In genomic region chr6:154039231-154039842, GRCh38 we compare ENCODE assay signal across 9 cellular contexts. TPM values are rescaled to one million over a fixed set of nuclear protein-coding genes. Genes with fewer than 3 reads are reported as not detected.
A peak's percentile ranks its signal among the peaks of the same experiment; 100 is the strongest.
DNase-seq lines count a peak whose midpoint lies in the region; ATAC-seq and TF ChIP-seq lines count a peak whose summit lies in the region.
"Had no signal": no experiment of that assay in that cellular context is flagged by ENCODE, and none has a peak within 500 bp of the region (broad histone marks: within the 10 kb centered on the region; RNA-seq: fewer than 3 reads in every experiment).

Gene OPRM1, plus strand, starts transcription at chr6:154039240. Its CDS starts 305 bp downstream, at chr6:154039545.

- H3K4me3 ChIP-seq in endodermal cell (ENCODE audit: low read length) (peak within 1 kb of the TSS; percentile 70), neuronal stem cell (ENCODE audit: low read length in 2 of 2) (peak within 1 kb of the TSS in 1 of 2 donors; percentile 72), spleen (no peak within 1 kb of the TSS)

- H3K4me1 ChIP-seq in endodermal cell (ENCODE audit: control insufficient read depth, insufficient read depth, low read length): no peaks in the 10 kb centered on the region
- H3K4me1 ChIP-seq in neuronal stem cell (ENCODE audit: control insufficient read depth in 2 of 2, insufficient read depth in 1 of 2, low read depth in 1 of 2, low read length in 2 of 2): peaks cover 0 to 7% of the 10 kb centered on the region in 2 donors
- H3K4me1 ChIP-seq in spleen: no peaks in the 10 kb centered on the region

- no peaks in the 10 kb centered on the region for H3K9me3 Mint-ChIP-seq in endodermal cell

- CTCF ChIA-PET in RWPE1 (lab: Yijun Ruan, JAX): interaction anchor here (0.6 kb wide), 1 partner anchor 12 kb away, joined by 3 read pairs; no protein-coding TSS in a partner anchor

- H3K9ac ChIP-seq in endodermal cell (ENCODE audit: extremely low read depth, low read length, poor library complexity, severe bottlenecking) (no peak within 1 kb of the TSS), neuronal stem cell (ENCODE audit: low read depth, low read length, poor library complexity) (no peak within 1 kb of the TSS)

- no peak within 1 kb of the TSS for H2AK5ac ChIP-seq in neuronal stem cell (ENCODE audit: low read depth, low read length)

- H2BK120ac ChIP-seq in neuronal stem cell (ENCODE audit: low read depth, low read length): no peak within 1 kb of the TSS

- H4K91ac ChIP-seq in neuronal stem cell (ENCODE audit: low read depth, low read length, poor library complexity): no peak within 1 kb of the TSS

- H2BK5ac ChIP-seq in neuronal stem cell (ENCODE audit: low read length): no peak within 1 kb of the TSS

- H3K4me1 Mint-ChIP-seq in endodermal cell: peaks cover 3% of the 10 kb centered on the region

- H3K23ac ChIP-seq in neuronal stem cell (ENCODE audit: low read depth, low read length, poor library complexity): no peak within 1 kb of the TSS

- peak; percentile 43 for DNase-seq in RWPE1 (ENCODE audit: low spot score)
- peak; percentile 97 for DNase-seq in endodermal cell
- peak; percentile 83 for DNase-seq in neuronal stem cell (ENCODE audit: low spot score)
- no peak for DNase-seq in spleen
- DNase-seq in NCI-H2029 (lab: John Stamatoyannopoulos, UW): no peak
- no peak for DNase-seq in NCI-H2227 treated with DMSO at 0.1 percent for 48 hours (lab: John Stamatoyannopoulos, UW)

- peak; percentile 65 for ATAC-seq in GM21423 (IDR thresholded peaks at IDR 0.05; ENCODE audit: unreplicated experiment)
- ATAC-seq in HG03378 (IDR thresholded peaks at IDR 0.05; ENCODE audit: unreplicated experiment): no peak

- no peak within 1 kb of the TSS for H3K27ac Mint-ChIP-seq in endodermal cell

- WGBS in endodermal cell (ENCODE audit: insufficient coverage in 1 of 2, insufficient read length in 1 of 2), 2 experiments: 6 to 20% methylated on average over 20 to 38 of the region's 38 CpGs
- no CpG with 5 or more reads among the region's 38 CpGs for WGBS in neuronal stem cell (ENCODE audit: extremely low coverage in 2 of 2, insufficient read length in 2 of 2, insufficient replicate concordance in 1 of 2), 2 donors
- WGBS in spleen, 5 donors: 9 to 16% (median 10%) methylated on average over 17 to 38 of the region's 38 CpGs

- H3K27ac ChIP-seq in RWPE1 (no peak within 1 kb of the TSS), endodermal cell (ENCODE audit: low read depth, low read length) (no peak within 1 kb of the TSS), neuronal stem cell (replicated peaks; ENCODE audit: low read length) (no peak within 1 kb of the TSS), spleen (no peak within 1 kb of the TSS)
- H3K27ac ChIP-seq: epithelial cell of prostate had no signal

- no peak within 1 kb of the TSS for H2AFZ ChIP-seq in neuronal stem cell (ENCODE audit: low read length)

- H3K27me3 Mint-ChIP-seq in endodermal cell (ENCODE audit: insufficient read depth): peaks cover 33% of the 10 kb centered on the region

- peak within 1 kb of the TSS; percentile 67 for H3K4me2 ChIP-seq in neuronal stem cell (ENCODE audit: insufficient read depth, low read length, poor library complexity, severe bottlenecking)

- intact Hi-C loops in spleen (cut with DNase I; ENCODE audit: low total_unique reads): no loop called here

- H3K27me3 ChIP-seq in endodermal cell (ENCODE audit: control insufficient read depth, insufficient read depth, low read length, poor library complexity, severe bottlenecking) (peaks cover 37% of the 10 kb centered on the region), neuronal stem cell (ENCODE audit: control insufficient read depth in 3 of 3, insufficient read depth in 3 of 3, low read depth in 1 of 3, low read length in 3 of 3) (peaks cover 0 to 10% (median 9%) of the 10 kb centered on the region in 3 experiments), spleen (replicated peaks in 1 of 7) (peaks cover 0 to 21% (median 11%) of the 10 kb centered on the region in 7 donors)

- peak within 1 kb of the TSS; percentile 42 for H3K4me3 Mint-ChIP-seq in endodermal cell

- no peaks in the 10 kb centered on the region for H3K9me3 ChIP-seq in endodermal cell (ENCODE audit: control insufficient read depth, low read length)
- no peaks in the 10 kb centered on the region for H3K9me3 ChIP-seq in neuronal stem cell (replicated peaks in 1 of 2; ENCODE audit: control insufficient read depth in 2 of 2, insufficient read depth in 1 of 2, low read depth in 1 of 2, low read length in 2 of 2)
- peaks cover 0 to 3% (median 0%) of the 10 kb centered on the region in 8 donors for H3K9me3 ChIP-seq in spleen

- H3K4ac ChIP-seq in neuronal stem cell (ENCODE audit: low read length): no peak within 1 kb of the TSS

- H3K36me3 ChIP-seq in endodermal cell (ENCODE audit: control insufficient read depth, insufficient read depth, low read length) (no peaks in the 10 kb centered on the region), neuronal stem cell (replicated peaks in 1 of 2; ENCODE audit: control insufficient read depth in 2 of 2, insufficient read depth in 2 of 2, low read length in 2 of 2) (no peaks in the 10 kb centered on the region), spleen (no peaks in the 10 kb centered on the region)

- H3K14ac ChIP-seq in neuronal stem cell (ENCODE audit: low read length): no peak within 1 kb of the TSS

- H2BK15ac ChIP-seq in neuronal stem cell (ENCODE audit: low read length): no peak within 1 kb of the TSS

- no peak within 1 kb of the TSS for H3K18ac ChIP-seq in neuronal stem cell (ENCODE audit: low read length)

- no peak within 1 kb of the TSS for H2BK12ac ChIP-seq in neuronal stem cell (ENCODE audit: low read length)

- no peak for TF ChIP-seq POLR2A in spleen (IDR thresholded peaks at IDR 0.05)

- no peaks in the 10 kb centered on the region for H3K36me3 Mint-ChIP-seq in endodermal cell (ENCODE audit: low read depth)

- POLR2A ChIA-PET in RWPE1 (lab: Yijun Ruan, JAX; ENCODE audit: low non-redundant PET): no interaction called here

- no peaks in the 10 kb centered on the region for H3K79me1 ChIP-seq in neuronal stem cell (ENCODE audit: low read depth, low read length)

- TF ChIP-seq CTCF in RWPE1 (conservative IDR thresholded peaks at IDR 0.05; ENCODE audit: low read depth): no peak
- no peak for TF ChIP-seq CTCF in endodermal cell (conservative IDR thresholded peaks at IDR 0.05)
- no peak for TF ChIP-seq CTCF in spleen (IDR thresholded peaks at IDR 0.05 in 8 of 11, conservative IDR thresholded peaks at IDR 0.05 in 3 of 11)

- no peak within 1 kb of the TSS for H4K8ac ChIP-seq in neuronal stem cell (ENCODE audit: low read depth, low read length)

RNA-seq across cellular contexts. Expression of gene OPRM1, which starts in this region (rescaled TPM):
- total RNA-seq in endodermal cell: not detected
- polyA plus RNA-seq in endodermal cell (2013, experiment 1 of 2): not detected
- not detected for polyA plus RNA-seq in endodermal cell (2013, experiment 2 of 2)
- polyA plus RNA-seq in neuronal stem cell (2013, experiment 1 of 2): not detected
- polyA plus RNA-seq in neuronal stem cell (2013, experiment 2 of 2): not detected
- total RNA-seq in spleen: not detected
- polyA plus RNA-seq in spleen: not detected

Comparison
In these comparisons a context has a peak if more than half of its experiments do, and no peak if none do; other contexts are left out.
1. Peak in DNase-seq and H3K4me3 ChIP-seq in endodermal cell; RNA of the gene not detected or under 1 TPM.
2. DNase-seq: peak in RWPE1 (single experiment) and neuronal stem cell (single experiment); none in spleen (single experiment), NCI-H2029 (single experiment) and NCI-H2227 treated with DMSO at 0.1 percent for 48 hours (single experiment).